In genomic region chr12:91276529-91276928, GRCh38 we compare ENCODE assay signal across 16 cellular contexts.
"Had no signal": no experiment of that assay in that cellular context is flagged by ENCODE, and none has a peak within 500 bp of the region (broad histone marks: within the 10 kb centered on the region; RNA-seq: fewer than 3 reads in every experiment).

No MANE protein-coding gene starts in this region.

- H3K27me3 Mint-ChIP-seq: type B pancreatic cell had no signal

- DNase-seq: activated CD4-positive, alpha-beta T cell treated with anti-CD3 and anti-CD28 coated beads for 48 hours; activated CD8-positive, alpha-beta memory T cell treated with anti-CD3 and anti-CD28 coated beads, Interleukin-2, amount 50 U/mL, for 4 hours; activated CD8-positive, alpha-beta T cell treated with anti-CD3 and anti-CD28 coated beads, Interleukin-2, amount 10 ng/mL, durations not matched to agents 7 days and 5 days; activated effector memory CD4-positive, alpha-beta T cell treated with anti-CD3 and anti-CD28 coated beads, Interleukin-2, amount 50 U/mL, for 16 hours; activated T-cell treated with anti-CD3 and anti-CD28 coated beads, Interleukin-2, amount 50 U/mL, for 48 hours; foreskin melanocyte; left ventricle myocardium superior; mesenchymal stem cell; natural killer cell; T-helper 17 cell had no signal

- H3K36me3 ChIP-seq: suprapubic skin had no signal

- ATAC-seq: activated CD8-positive, alpha-beta T cell treated with anti-CD3 and anti-CD28 coated beads, Interleukin-2, amount 10 ng/mL, durations not matched to agents 7 days and 5 days; left ventricle myocardium superior; natural killer cell; T-helper 17 cell; WTC11 had no signal

- H3K9me3 Mint-ChIP-seq: activated naive CD4-positive, alpha-beta T cell treated with anti-CD3 and anti-CD28 coated beads, Interleukin-2, amount 50 U/mL, for 24 hours; stimulated activated naive CD8-positive, alpha-beta T cell treated with anti-CD3 and anti-CD28 coated beads, Interleukin-15, Interleukin-2, amounts not matched to agents 100 ng/mL and 50 ng/mL, for 24 hours; WTC11 had no signal

- H3K27me3 ChIP-seq: suprapubic skin had no signal

- H3K9me3 ChIP-seq: suprapubic skin had no signal

- H3K4me1 Mint-ChIP-seq: activated naive CD4-positive, alpha-beta T cell treated with anti-CD3 and anti-CD28 coated beads, Interleukin-2, amount 50 U/mL, for 24 hours; natural killer cell; T-helper 17 cell had no signal

- H3K27ac Mint-ChIP-seq: activated CD8-positive, alpha-beta T cell treated with anti-CD3 and anti-CD28 coated beads, Interleukin-2, amount 10 ng/mL, durations not matched to agents 7 days and 5 days; natural killer cell; stimulated activated naive CD8-positive, alpha-beta T cell treated with anti-CD3 and anti-CD28 coated beads, Interleukin-15, Interleukin-2, amounts not matched to agents 100 ng/mL and 50 ng/mL, for 24 hours; T-helper 17 cell; type B pancreatic cell; WTC11 had no signal

- H3K4me3 ChIP-seq: skin epidermis, suprapubic skin had no signal

- H3K36me3 Mint-ChIP-seq: activated naive CD4-positive, alpha-beta T cell treated with anti-CD3 and anti-CD28 coated beads, Interleukin-2, amount 50 U/mL, for 24 hours; natural killer cell; type B pancreatic cell; WTC11 had no signal

- H3K4me3 Mint-ChIP-seq: activated CD8-positive, alpha-beta T cell treated with anti-CD3 and anti-CD28 coated beads, Interleukin-2, amount 10 ng/mL, durations not matched to agents 7 days and 5 days; activated naive CD4-positive, alpha-beta T cell treated with anti-CD3 and anti-CD28 coated beads, Interleukin-2, amount 50 U/mL, for 24 hours; natural killer cell; stimulated activated naive CD8-positive, alpha-beta T cell treated with anti-CD3 and anti-CD28 coated beads, Interleukin-15, Interleukin-2, amounts not matched to agents 100 ng/mL and 50 ng/mL, for 24 hours; T-helper 17 cell; type B pancreatic cell; WTC11 had no signal
